ENCODE assay signal across 8 cellular contexts in genomic region chr16:29863669-29863984, GRCh38. TPM values are rescaled to one million over a fixed set of nuclear protein-coding genes. Genes with fewer than 3 reads are reported as not detected.
DNase-seq lines count a peak whose midpoint lies in the region; ATAC-seq and TF ChIP-seq lines count a peak whose summit lies in the region.

No MANE protein-coding gene starts in this region.

- no peak for ATAC-seq in activated T-cell treated with anti-CD3 and anti-CD28 coated beads, Interleukin-2, amount 50 U/mL, for 72 hours (replicated peaks in 1 of 2)
- ATAC-seq in GM18511 (IDR thresholded peaks at IDR 0.05; ENCODE audit: unreplicated experiment) (no peak), GM21529 (IDR thresholded peaks at IDR 0.05; ENCODE audit: unreplicated experiment) (no peak)

- H3K9me3 ChIP-seq in adipocyte (ENCODE audit: control insufficient read depth, low read length) (no peaks in the 10 kb centered on the region), tibial artery (no peaks in the 10 kb centered on the region)

- TF ChIP-seq CTCF in kidney epithelial cell (IDR thresholded peaks at IDR 0.05; ENCODE audit: insufficient read depth, low read length, poor library complexity, severe bottlenecking), result no peak
- no peak for TF ChIP-seq CTCF in tibial artery (IDR thresholded peaks at IDR 0.05)

- H3K36me3 Mint-ChIP-seq in activated T-cell treated with anti-CD3 and anti-CD28 coated beads, Interleukin-2, amount 50 U/mL, for 72 hours (ENCODE audit: insufficient read depth in 2 of 2), result peaks cover 4 to 7% of the 10 kb centered on the region in 2 donors

- peak overlapping the region; percentile 74 to 89 for H3K27ac ChIP-seq in tibial artery

- no peaks in the 10 kb centered on the region for H3K27me3 Mint-ChIP-seq in activated T-cell treated with anti-CD3 and anti-CD28 coated beads, Interleukin-2, amount 50 U/mL, for 72 hours (ENCODE audit: low read depth)

- DNase-seq in activated T-cell treated with anti-CD3 and anti-CD28 coated beads, Interleukin-2, amount 50 U/mL, for 72 hours, result no peak
- DNase-seq in activated T-cell treated with anti-CD3 and anti-CD28 coated beads, Interleukin-2, amount 50 U/mL, for 1 hour, result no peak
- DNase-seq in adipocyte (ENCODE audit: low read depth) (no peak), kidney epithelial cell (ENCODE audit: low read depth) (no peak), tibial artery (no peak), mucosa of gallbladder (ENCODE audit: low spot score) (no peak)

- H3K27ac Mint-ChIP-seq in activated T-cell treated with anti-CD3 and anti-CD28 coated beads, Interleukin-2, amount 50 U/mL, for 72 hours, result no peak overlapping the region

- H3K4me1 Mint-ChIP-seq in activated T-cell treated with anti-CD3 and anti-CD28 coated beads, Interleukin-2, amount 50 U/mL, for 72 hours (ENCODE audit: low read depth), result peaks cover 30% of the 10 kb centered on the region

- peaks cover 21% of the 10 kb centered on the region for H3K36me3 ChIP-seq in adipocyte (ENCODE audit: control insufficient read depth, insufficient read depth, low read length, severe bottlenecking)
- no peaks in the 10 kb centered on the region for H3K36me3 ChIP-seq in kidney epithelial cell (ENCODE audit: control insufficient read depth, insufficient read depth, low read length)
- H3K36me3 ChIP-seq in tibial artery, result peaks cover 16 to 26% (median 25%) of the 10 kb centered on the region in 3 donors

- no peak overlapping the region for H3K9ac ChIP-seq in adipocyte (ENCODE audit: low read length)

- H3K4me3 ChIP-seq in adipocyte (ENCODE audit: low read length), result peak overlapping the region; percentile 62
- peak overlapping the region; percentile 21 for H3K4me3 ChIP-seq in kidney epithelial cell (ENCODE audit: low read depth, low read length)
- H3K4me3 ChIP-seq in tibial artery, result peak overlapping the region; percentile 59 to 68

- H3K27me3 ChIP-seq in adipocyte (replicated peaks; ENCODE audit: control insufficient read depth, insufficient read depth, low read length) (peaks cover 6% of the 10 kb centered on the region), kidney epithelial cell (ENCODE audit: control insufficient read depth, insufficient read depth, low read length) (no peaks in the 10 kb centered on the region), tibial artery (no peaks in the 10 kb centered on the region)

- intact Hi-C loops in tibial artery (cut with DNase I; ENCODE audit: low total_unique reads), result loop anchor here (5.0 kb wide), 2 partner anchors 36 to 144 kb away; no protein-coding TSS in a partner anchor

- H3K9me3 Mint-ChIP-seq in activated T-cell treated with anti-CD3 and anti-CD28 coated beads, Interleukin-2, amount 50 U/mL, for 72 hours, result no peaks in the 10 kb centered on the region

- peak overlapping the region; percentile 90 for H3K4me3 Mint-ChIP-seq in activated T-cell treated with anti-CD3 and anti-CD28 coated beads, Interleukin-2, amount 50 U/mL, for 72 hours

- H3K4me1 ChIP-seq in adipocyte (ENCODE audit: control insufficient read depth, insufficient read depth, low read length) (peaks cover 14% of the 10 kb centered on the region), tibial artery (peaks cover 0 to 32% (median 23%) of the 10 kb centered on the region in 4 donors)

RNA-seq across cellular contexts. Expression of gene CDIPT, which starts 0.6 kb away (rescaled TPM):
- total RNA-seq in activated T-cell treated with anti-CD3 and anti-CD28 coated beads, Interleukin-2, amount 50 U/mL, for 72 hours, result 10 to 100 TPM; 48.7 to 56.0 TPM
- total RNA-seq in kidney epithelial cell (83.9 and 85.2 TPM in 2 replicates), mucosa of gallbladder (110 TPM)

RNA-seq across cellular contexts. Expression of gene SEZ6L2, which starts 35.7 kb away (rescaled TPM):
- under 1 TPM; 0.31 to 0.44 TPM for total RNA-seq in activated T-cell treated with anti-CD3 and anti-CD28 coated beads, Interleukin-2, amount 50 U/mL, for 72 hours
- total RNA-seq in kidney epithelial cell, result 26.2 and 30.4 TPM in 2 replicates
- total RNA-seq in mucosa of gallbladder, result 113 TPM

RNA-seq across cellular contexts. Expression of gene ASPHD1, which starts 36.7 kb away (rescaled TPM):
- under 1 TPM; 0.82 to 0.93 TPM for total RNA-seq in activated T-cell treated with anti-CD3 and anti-CD28 coated beads, Interleukin-2, amount 50 U/mL, for 72 hours
- 10.2 and 12.5 TPM in 2 replicates for total RNA-seq in kidney epithelial cell
- 94.5 TPM for total RNA-seq in mucosa of gallbladder

RNA-seq across cellular contexts. Expression of gene MVP, which starts 43.4 kb away (rescaled TPM):
- total RNA-seq in activated T-cell treated with anti-CD3 and anti-CD28 coated beads, Interleukin-2, amount 50 U/mL, for 72 hours, result 100 to 1,000 TPM; 148 to 161 TPM
- total RNA-seq in kidney epithelial cell (194 and 209 TPM in 2 replicates), mucosa of gallbladder (253 TPM)

RNA-seq across cellular contexts. Expression of gene PAGR1, which starts 47.7 kb away (rescaled TPM):
- total RNA-seq in activated T-cell treated with anti-CD3 and anti-CD28 coated beads, Interleukin-2, amount 50 U/mL, for 72 hours, result 10 to 100 TPM; 14.8 to 17.8 TPM
- total RNA-seq in kidney epithelial cell, result 40.1 and 53.9 TPM in 2 replicates
- 38.9 TPM for total RNA-seq in mucosa of gallbladder

Comparison
In these comparisons a context has a peak if more than half of its experiments do, and no peak if none do; other contexts are left out.
1. RNA of gene SEZ6L2, which starts 35.7 kb away (total RNA-seq): 113 TPM in mucosa of gallbladder (single experiment) and 26.2 to 30.4 TPM in kidney epithelial cell; 0.31 to 0.44 TPM in activated T-cell treated with anti-CD3 and anti-CD28 coated beads, Interleukin-2, amount 50 U/mL, for 72 hours; every median in the first group is over 10 times any median in the second.
2. Peak in every context shown above with its lines, with median percentiles within 50 percentile points of each other: H3K4me3 ChIP-seq.